In the genomic region with DNA sequence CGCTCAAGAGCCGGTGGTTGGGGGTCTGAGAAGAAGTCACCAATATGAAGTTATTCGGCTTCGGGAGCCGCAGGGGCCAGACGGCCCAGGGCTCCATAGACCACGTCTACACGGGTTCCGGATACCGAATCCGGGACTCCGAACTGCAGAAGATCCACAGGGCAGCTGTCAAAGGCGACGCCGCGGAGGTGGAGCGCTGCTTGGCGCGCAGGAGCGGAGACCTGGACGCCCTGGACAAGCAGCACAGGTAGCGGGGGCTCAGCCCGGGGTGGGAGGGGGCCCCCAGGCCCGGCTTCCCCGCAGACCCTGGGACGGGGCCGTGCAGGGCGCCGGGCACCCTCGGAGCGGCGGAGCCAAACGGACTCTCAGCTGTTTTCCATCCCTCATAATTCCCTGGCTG, we compare ENCODE assay signal across 7 cellular contexts.
A peak's percentile ranks its signal among the peaks of the same experiment; 100 is the strongest.
DNase-seq lines count a peak whose midpoint lies in the region; ATAC-seq, FAIRE-seq and TF ChIP-seq lines count a peak whose summit lies in the region.
"Not testable (repeated sequence)": the region's sequence is repeated elsewhere in the genome, so short reads cannot be mapped to it uniquely, and the experiment has no call there.

No MANE protein-coding gene starts in this region.

- not testable (repeated sequence) for H3K27me3 ChIP-seq in body of pancreas

- not testable (repeated sequence) for H3K4me3 ChIP-seq in body of pancreas; kidney (ENCODE audit: low read length in 2 of 2)
- peak overlapping the region; percentile 28 for H3K4me3 ChIP-seq in fibroblast of the aortic adventitia (ENCODE audit: low read depth, low read length)

- ATAC-seq in activated T-cell treated with anti-CD3 and anti-CD28 coated beads, Interleukin-2, amount 50 U/mL, for 72 hours (replicated peaks in 1 of 2); body of pancreas: not testable (repeated sequence)

- no CpG with 5 or more reads among the region's 33 CpGs for WGBS in body of pancreas, 2 donors

- not testable (repeated sequence) for H3K9ac ChIP-seq in kidney (ENCODE audit: low read length in 2 of 2)

- not testable (repeated sequence) for H3K9me3 ChIP-seq in body of pancreas; kidney (ENCODE audit: control insufficient read depth in 1 of 2, low read length in 2 of 2)

- TF ChIP-seq POLR2A in body of pancreas (IDR thresholded peaks at IDR 0.05) = not testable (repeated sequence)

- H3K4me1 ChIP-seq in body of pancreas; kidney (ENCODE audit: control insufficient read depth in 1 of 2, insufficient read depth in 1 of 2, low read depth in 1 of 2, low read length in 2 of 2): not testable (repeated sequence)

- not testable (repeated sequence) for H3K27ac ChIP-seq in body of pancreas; kidney (ENCODE audit: low read depth in 2 of 2, low read length in 2 of 2)

- not testable (repeated sequence) for TF ChIP-seq CTCF in body of pancreas (IDR thresholded peaks at IDR 0.05); fibroblast of the aortic adventitia (IDR thresholded peaks at IDR 0.05; ENCODE audit: insufficient read depth, low read length); kidney (IDR thresholded peaks at IDR 0.05; ENCODE audit: borderline replicate concordance, extremely low read depth, insufficient read depth); nephron progenitor cell (IDR thresholded peaks at IDR 0.05)

- not testable (repeated sequence) for H3K4me1 Mint-ChIP-seq in activated T-cell treated with anti-CD3 and anti-CD28 coated beads, Interleukin-2, amount 50 U/mL, for 72 hours (ENCODE audit: low read depth); nephron progenitor cell

- not testable (repeated sequence) for H3K27me3 Mint-ChIP-seq in activated T-cell treated with anti-CD3 and anti-CD28 coated beads, Interleukin-2, amount 50 U/mL, for 72 hours (ENCODE audit: low read depth); nephron progenitor cell (ENCODE audit: low read depth, poor library complexity)

- DNase-seq in activated CD4-positive, CD25-positive, alpha-beta regulatory T cell treated with anti-CD3 and anti-CD28 coated beads, Interleukin-2, amount 50 U/mL, for 16 hours (ENCODE audit: low read depth, low spot score) = peak; percentile 0
- peak; percentile 0 to 4 for DNase-seq in activated T-cell treated with anti-CD3 and anti-CD28 coated beads, Interleukin-2, amount 50 U/mL, for 72 hours
- DNase-seq in body of pancreas (peak; percentile 2 to 50 (median 26)), kidney (peak; percentile 56), nephron progenitor cell (peak; percentile 11)
- DNase-seq in fibroblast of the aortic adventitia (ENCODE audit: low read depth) = not testable (repeated sequence)
- DNase-seq in stimulated activated CD4-positive, alpha-beta T cell treated with anti-CD3 and anti-CD28 coated beads, Interleukin-15, amount 100 ng/mL, for 24 hours = peak; percentile 5

- not testable (repeated sequence) for H3K27ac Mint-ChIP-seq in activated T-cell treated with anti-CD3 and anti-CD28 coated beads, Interleukin-2, amount 50 U/mL, for 72 hours; nephron progenitor cell

- H3K36me3 Mint-ChIP-seq in activated T-cell treated with anti-CD3 and anti-CD28 coated beads, Interleukin-2, amount 50 U/mL, for 72 hours (ENCODE audit: insufficient read depth in 2 of 2); nephron progenitor cell (ENCODE audit: low read depth): not testable (repeated sequence)

- H3K4me3 Mint-ChIP-seq in activated T-cell treated with anti-CD3 and anti-CD28 coated beads, Interleukin-2, amount 50 U/mL, for 72 hours; nephron progenitor cell: not testable (repeated sequence)

- intact Hi-C loops in body of pancreas (cut with DNase I); kidney (cut with DNase I): not testable (repeated sequence)

- not testable (repeated sequence) for H3K9me3 Mint-ChIP-seq in activated T-cell treated with anti-CD3 and anti-CD28 coated beads, Interleukin-2, amount 50 U/mL, for 72 hours; nephron progenitor cell

- not testable (repeated sequence) for H3K36me3 ChIP-seq in body of pancreas (replicated peaks in 1 of 2; ENCODE audit: insufficient read depth in 1 of 2, low read depth in 2 of 2); kidney (ENCODE audit: control insufficient read depth in 1 of 2, insufficient read depth in 2 of 2, low read length in 2 of 2)

- not testable (repeated sequence) for FAIRE-seq in kidney (lab: Jason Lieb, UNC)
